ENCODE assay signal across 1 cellular context in genomic region chr19:50500060-50500752, GRCh38.
TF ChIP-seq lines count a peak whose summit lies in the region.

No MANE protein-coding gene starts in this region.

TF ChIP-seq in K562, 482 proteins besides CTCF, POLR2A, EP300 and RAD21 (continued from another document and continues in another):
- no peak for TF ChIP-seq THAP7 (CRISPR knock-in tag; IDR thresholded peaks at IDR 0.05)
- TF ChIP-seq ATF7 (IDR thresholded peaks at IDR 0.05): peak; percentile 42; the same call in 1 of the 2 replicates
- TF ChIP-seq KDM1A (IDR thresholded peaks at IDR 0.05): peak; percentile 55 to 90; a peak in 3 of 4 replicates
- TF ChIP-seq ZKSCAN1 (IDR thresholded peaks at IDR 0.05; ENCODE audit: low read depth, low read length): no peak
- peak; percentile 78 for TF ChIP-seq MEF2D (tag; conservative IDR thresholded peaks at IDR 0.05; ENCODE audit: low read depth)
- no peak for TF ChIP-seq U2AF1 (optimal IDR thresholded peaks at IDR 0.05; ENCODE audit: low read depth, low read length)
- no peak for TF ChIP-seq FOXK2 (conservative IDR thresholded peaks at IDR 0.05 in 1 of 2, IDR thresholded peaks at IDR 0.05 in 1 of 2; ENCODE audit: low read depth in 2 of 2)
- no peak for TF ChIP-seq TAF15 (IDR thresholded peaks at IDR 0.05; ENCODE audit: low read depth, low read length)
- no peak for TF ChIP-seq MXI1 (IDR thresholded peaks at IDR 0.05; ENCODE audit: low read depth, low read length)
- no peak for TF ChIP-seq NUFIP1 (IDR thresholded peaks at IDR 0.05; ENCODE audit: partially characterized antibody)
- TF ChIP-seq ARID1B (IDR thresholded peaks at IDR 0.05): peak; percentile 81
- TF ChIP-seq NCOR1 (IDR thresholded peaks at IDR 0.05): peak; percentile 70
- TF ChIP-seq ATF1 (CRISPR knock-in tag; IDR thresholded peaks at IDR 0.05): no peak
- TF ChIP-seq ATF1 (tag; IDR thresholded peaks at IDR 0.05): no peak
- no peak for TF ChIP-seq ZNF174 (CRISPR knock-in tag; IDR thresholded peaks at IDR 0.05)
- TF ChIP-seq, protein P1, sequence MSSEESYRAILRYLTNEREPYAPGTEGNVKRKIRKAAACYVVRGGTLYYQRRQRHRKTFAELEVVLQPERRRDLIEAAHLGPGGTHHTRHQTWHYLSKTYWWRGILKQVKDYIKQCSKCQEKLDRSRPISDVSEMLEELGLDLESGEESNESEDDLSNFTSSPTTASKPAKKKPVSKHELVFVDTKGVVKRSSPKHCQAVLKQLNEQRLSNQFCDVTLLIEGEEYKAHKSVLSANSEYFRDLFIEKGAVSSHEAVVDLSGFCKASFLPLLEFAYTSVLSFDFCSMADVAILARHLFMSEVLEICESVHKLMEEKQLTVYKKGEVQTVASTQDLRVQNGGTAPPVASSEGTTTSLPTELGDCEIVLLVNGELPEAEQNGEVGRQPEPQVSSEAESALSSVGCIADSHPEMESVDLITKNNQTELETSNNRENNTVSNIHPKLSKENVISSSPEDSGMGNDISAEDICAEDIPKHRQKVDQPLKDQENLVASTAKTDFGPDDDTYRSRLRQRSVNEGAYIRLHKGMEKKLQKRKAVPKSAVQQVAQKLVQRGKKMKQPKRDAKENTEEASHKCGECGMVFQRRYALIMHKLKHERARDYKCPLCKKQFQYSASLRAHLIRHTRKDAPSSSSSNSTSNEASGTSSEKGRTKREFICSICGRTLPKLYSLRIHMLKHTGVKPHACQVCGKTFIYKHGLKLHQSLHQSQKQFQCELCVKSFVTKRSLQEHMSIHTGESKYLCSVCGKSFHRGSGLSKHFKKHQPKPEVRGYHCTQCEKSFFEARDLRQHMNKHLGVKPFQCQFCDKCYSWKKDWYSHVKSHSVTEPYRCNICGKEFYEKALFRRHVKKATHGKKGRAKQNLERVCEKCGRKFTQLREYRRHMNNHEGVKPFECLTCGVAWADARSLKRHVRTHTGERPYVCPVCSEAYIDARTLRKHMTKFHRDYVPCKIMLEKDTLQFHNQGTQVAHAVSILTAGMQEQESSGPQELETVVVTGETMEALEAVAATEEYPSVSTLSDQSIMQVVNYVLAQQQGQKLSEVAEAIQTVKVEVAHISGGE (CRISPR knock-in tag; IDR thresholded peaks at IDR 0.05): no peak
- no peak for TF ChIP-seq ARID2 (IDR thresholded peaks at IDR 0.05)
- TF ChIP-seq TARDBP (IDR thresholded peaks at IDR 0.05): peak; percentile 88; the same call in 1 of the 2 replicates
- TF ChIP-seq ARHGAP35 (IDR thresholded peaks at IDR 0.05; ENCODE audit: partially characterized antibody): no peak
- TF ChIP-seq, protein P2, sequence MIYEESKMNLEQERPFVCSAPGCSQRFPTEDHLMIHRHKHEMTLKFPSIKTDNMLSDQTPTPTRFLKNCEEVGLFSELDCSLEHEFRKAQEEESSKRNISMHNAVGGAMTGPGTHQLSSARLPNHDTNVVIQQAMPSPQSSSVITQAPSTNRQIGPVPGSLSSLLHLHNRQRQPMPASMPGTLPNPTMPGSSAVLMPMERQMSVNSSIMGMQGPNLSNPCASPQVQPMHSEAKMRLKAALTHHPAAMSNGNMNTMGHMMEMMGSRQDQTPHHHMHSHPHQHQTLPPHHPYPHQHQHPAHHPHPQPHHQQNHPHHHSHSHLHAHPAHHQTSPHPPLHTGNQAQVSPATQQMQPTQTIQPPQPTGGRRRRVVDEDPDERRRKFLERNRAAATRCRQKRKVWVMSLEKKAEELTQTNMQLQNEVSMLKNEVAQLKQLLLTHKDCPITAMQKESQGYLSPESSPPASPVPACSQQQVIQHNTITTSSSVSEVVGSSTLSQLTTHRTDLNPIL (CRISPR knock-in tag; IDR thresholded peaks at IDR 0.05): no peak
- TF ChIP-seq ZNF766 (CRISPR knock-in tag; conservative IDR thresholded peaks at IDR 0.05): no peak
- no peak for TF ChIP-seq RBM25 (IDR thresholded peaks at IDR 0.05; ENCODE audit: low read depth, low read length, severe bottlenecking)
- no peak for TF ChIP-seq SIN3B (IDR thresholded peaks at IDR 0.05; ENCODE audit: low read depth)
- TF ChIP-seq ZNF133 (CRISPR knock-in tag; IDR thresholded peaks at IDR 0.05): no peak
- no peak for TF ChIP-seq ZNF175 (CRISPR knock-in tag; IDR thresholded peaks at IDR 0.05; ENCODE audit: low read depth)
- TF ChIP-seq CCAR2 (IDR thresholded peaks at IDR 0.05; ENCODE audit: low read depth, low read length): no peak
- TF ChIP-seq TEAD4 (IDR thresholded peaks at IDR 0.05; ENCODE audit: low read length): peak; percentile 65
- TF ChIP-seq TEAD4 (CRISPR knock-in tag; IDR thresholded peaks at IDR 0.05; ENCODE audit: borderline replicate concordance): no peak
- TF ChIP-seq ZNF263 (CRISPR knock-in tag; IDR thresholded peaks at IDR 0.05; ENCODE audit: borderline replicate concordance): peak; percentile 61; the same call in 1 of the 2 replicates
- no peak for TF ChIP-seq ZNF79 (CRISPR knock-in tag; IDR thresholded peaks at IDR 0.05; ENCODE audit: low read depth)
- peak; percentile 73 to 84 for TF ChIP-seq MAZ (CRISPR knock-in tag; conservative IDR thresholded peaks at IDR 0.05 in 1 of 2, IDR thresholded peaks at IDR 0.05 in 1 of 2)
- TF ChIP-seq TEAD2 (tag; IDR thresholded peaks at IDR 0.05): no peak
- peak; percentile 80 for TF ChIP-seq SMAD4 (CRISPR knock-in tag; conservative IDR thresholded peaks at IDR 0.05)
- TF ChIP-seq, protein P3, sequence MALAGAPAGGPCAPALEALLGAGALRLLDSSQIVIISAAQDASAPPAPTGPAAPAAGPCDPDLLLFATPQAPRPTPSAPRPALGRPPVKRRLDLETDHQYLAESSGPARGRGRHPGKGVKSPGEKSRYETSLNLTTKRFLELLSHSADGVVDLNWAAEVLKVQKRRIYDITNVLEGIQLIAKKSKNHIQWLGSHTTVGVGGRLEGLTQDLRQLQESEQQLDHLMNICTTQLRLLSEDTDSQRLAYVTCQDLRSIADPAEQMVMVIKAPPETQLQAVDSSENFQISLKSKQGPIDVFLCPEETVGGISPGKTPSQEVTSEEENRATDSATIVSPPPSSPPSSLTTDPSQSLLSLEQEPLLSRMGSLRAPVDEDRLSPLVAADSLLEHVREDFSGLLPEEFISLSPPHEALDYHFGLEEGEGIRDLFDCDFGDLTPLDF (CRISPR knock-in tag; IDR thresholded peaks at IDR 0.05): no peak
- TF ChIP-seq, protein P4, sequence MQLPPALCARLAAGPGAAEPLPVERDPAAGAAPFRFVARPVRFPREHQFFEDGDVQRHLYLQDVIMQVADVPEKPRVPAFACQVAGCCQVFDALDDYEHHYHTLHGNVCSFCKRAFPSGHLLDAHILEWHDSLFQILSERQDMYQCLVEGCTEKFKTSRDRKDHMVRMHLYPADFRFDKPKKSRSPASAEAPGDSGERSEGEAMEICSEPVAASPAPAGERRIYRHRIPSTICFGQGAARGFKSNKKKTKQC (CRISPR knock-in tag; IDR thresholded peaks at IDR 0.05): no peak
- no peak for TF ChIP-seq XRCC4 (IDR thresholded peaks at IDR 0.05; ENCODE audit: extremely low read depth, insufficient read depth, insufficient read length)
- no peak for TF ChIP-seq MECOM (CRISPR knock-in tag; IDR thresholded peaks at IDR 0.05)
- 0 out of 2 replicates have a peak, but pooled peaks have one; percentile 38 for TF ChIP-seq MTA1 (IDR thresholded peaks at IDR 0.05; ENCODE audit: borderline replicate concordance)
- no peak for TF ChIP-seq KLF10 (CRISPR knock-in tag; IDR thresholded peaks at IDR 0.05)
- peak; percentile 55; the same call in 1 of the 2 replicates for TF ChIP-seq HDAC2 (IDR thresholded peaks at IDR 0.05)
- peak; percentile 75; the same call in 1 of the 2 replicates for TF ChIP-seq MTA3 (IDR thresholded peaks at IDR 0.05; ENCODE audit: borderline replicate concordance)
- TF ChIP-seq, protein P5, sequence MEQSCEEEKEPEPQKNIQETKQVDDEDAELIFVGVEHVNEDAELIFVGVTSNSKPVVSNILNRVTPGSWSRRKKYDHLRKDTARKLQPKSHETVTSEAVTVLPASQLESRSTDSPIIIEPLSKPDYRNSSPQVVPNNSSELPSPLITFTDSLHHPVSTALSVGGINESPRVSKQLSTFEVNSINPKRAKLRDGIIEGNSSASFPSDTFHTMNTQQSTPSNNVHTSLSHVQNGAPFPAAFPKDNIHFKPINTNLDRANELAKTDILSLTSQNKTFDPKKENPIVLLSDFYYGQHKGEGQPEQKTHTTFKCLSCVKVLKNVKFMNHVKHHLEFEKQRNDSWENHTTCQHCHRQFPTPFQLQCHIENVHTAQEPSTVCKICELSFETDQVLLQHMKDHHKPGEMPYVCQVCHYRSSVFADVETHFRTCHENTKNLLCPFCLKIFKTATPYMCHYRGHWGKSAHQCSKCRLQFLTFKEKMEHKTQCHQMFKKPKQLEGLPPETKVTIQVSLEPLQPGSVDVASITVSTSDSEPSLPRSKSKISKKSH (CRISPR knock-in tag; IDR thresholded peaks at IDR 0.05): no peak
- no peak for TF ChIP-seq DDX20 (tag; IDR thresholded peaks at IDR 0.05; ENCODE audit: low read depth)
- TF ChIP-seq ZFP36 (IDR thresholded peaks at IDR 0.05; ENCODE audit: low read depth, low read length, partially characterized antibody): no peak
- no peak for TF ChIP-seq ZNF589 (CRISPR knock-in tag; IDR thresholded peaks at IDR 0.05; ENCODE audit: low read depth)
- no peak for TF ChIP-seq POLR3A (IDR thresholded peaks at IDR 0.05; ENCODE audit: borderline replicate concordance, extremely low read depth, insufficient read depth, insufficient read length)
- TF ChIP-seq ESRRA (IDR thresholded peaks at IDR 0.05; ENCODE audit: borderline replicate concordance, low read depth): peak; percentile 33; the same call in 1 of the 2 replicates
- no peak for TF ChIP-seq MXD1 (CRISPR knock-in tag; IDR thresholded peaks at IDR 0.05; ENCODE audit: borderline replicate concordance, poor library complexity, severe bottlenecking)
- peak; percentile 94 for TF ChIP-seq MEF2A (IDR thresholded peaks at IDR 0.05; ENCODE audit: control insufficient read depth, low read depth, low read length)
- 0 out of 4 replicates have a peak, but pooled peaks of 1 of the 2 experiments have one; percentile 35 for TF ChIP-seq ZMIZ1 (IDR thresholded peaks at IDR 0.05; ENCODE audit: low read depth in 2 of 2, low read length in 2 of 2)
- no peak for TF ChIP-seq ZNF316 (IDR thresholded peaks at IDR 0.05)
- no peak for TF ChIP-seq PRPF4 (IDR thresholded peaks at IDR 0.05; ENCODE audit: insufficient read depth, low read depth, low read length, poor library complexity, severe bottlenecking)
- TF ChIP-seq ZNF253 (CRISPR knock-in tag; conservative IDR thresholded peaks at IDR 0.05): no peak
- TF ChIP-seq JUND (IDR thresholded peaks at IDR 0.05; ENCODE audit: borderline replicate concordance, low read depth, low read length): peak; percentile 31; the same call in 1 of the 2 replicates
- peak; percentile 22; the same call in 1 of the 3 replicates for TF ChIP-seq JUND (tag; IDR thresholded peaks at IDR 0.05; ENCODE audit: borderline replicate concordance, low read depth, low read length)
- TF ChIP-seq RCOR1 (IDR thresholded peaks at IDR 0.05; ENCODE audit: borderline replicate concordance in 1 of 2, low read depth in 2 of 2, low read length in 2 of 2): peak in 1 of 2 experiments; percentile 62; a peak in 2 of 4 replicates
- no peak for TF ChIP-seq FOXM1 (IDR thresholded peaks at IDR 0.05; ENCODE audit: low read depth)
- TF ChIP-seq FOXM1 (CRISPR knock-in tag; IDR thresholded peaks at IDR 0.05; ENCODE audit: low read depth): no peak
- 0 out of 2 replicates have a peak, but pooled peaks have one; percentile 31 for TF ChIP-seq RB1 (IDR thresholded peaks at IDR 0.05; ENCODE audit: low read depth)
- TF ChIP-seq ZNF12 (CRISPR knock-in tag; IDR thresholded peaks at IDR 0.05): no peak
